ENCODE assay signal across 15 cellular contexts in genomic region chr2:155748126-155748525, GRCh38.
"Had no signal": no experiment of that assay in that cellular context is flagged by ENCODE, and none has a peak within 500 bp of the region (broad histone marks: within the 10 kb centered on the region; RNA-seq: fewer than 3 reads in every experiment).

No MANE protein-coding gene starts in this region.

- H3K27ac ChIP-seq: transverse colon had no signal

- H3K4me3 ChIP-seq: transverse colon had no signal

- H3K4me1 ChIP-seq: transverse colon had no signal

- DNase-seq: activated B cell treated with CpG ODN at 0.5 μM for 24 hours; activated CD4-positive, alpha-beta T cell treated with anti-CD3 and anti-CD28 coated beads for 48 hours; activated CD8-positive, alpha-beta memory T cell treated with anti-CD3 and anti-CD28 coated beads, Interleukin-2, amount 50 U/mL, for 4 hours; activated CD8-positive, alpha-beta T cell treated with anti-CD3 and anti-CD28 coated beads for 36 hours; activated effector memory CD4-positive, alpha-beta T cell treated with anti-CD3 and anti-CD28 coated beads, Interleukin-2, amount 50 U/mL, for 16 hours; activated T-cell treated with anti-CD3 and anti-CD28 coated beads, Interleukin-2, amount 50 U/mL, for 48 hours; amniotic stem cell; hippocampal formation; left ventricle myocardium superior; mesenchymal stem cell; natural killer cell; stimulated activated CD4-positive, alpha-beta T cell treated with anti-CD3 and anti-CD28 coated beads, Interleukin-2, amount 100 ng/mL, for 48 hours; stimulated activated naive CD4-positive, alpha-beta T cell treated with Interleukin-2 at 50 U/mL for 16 hours; transverse colon had no signal

- H3K36me3 ChIP-seq: transverse colon had no signal

- H3K9me3 ChIP-seq: transverse colon had no signal

- ATAC-seq: activated CD8-positive, alpha-beta T cell treated with anti-CD3 and anti-CD28 coated beads for 36 hours; esophagus mucosa; left ventricle myocardium superior; natural killer cell had no signal

- H3K27me3 ChIP-seq: transverse colon had no signal
